3 cellular contexts compared by ENCODE assay signal in the genomic region with DNA sequence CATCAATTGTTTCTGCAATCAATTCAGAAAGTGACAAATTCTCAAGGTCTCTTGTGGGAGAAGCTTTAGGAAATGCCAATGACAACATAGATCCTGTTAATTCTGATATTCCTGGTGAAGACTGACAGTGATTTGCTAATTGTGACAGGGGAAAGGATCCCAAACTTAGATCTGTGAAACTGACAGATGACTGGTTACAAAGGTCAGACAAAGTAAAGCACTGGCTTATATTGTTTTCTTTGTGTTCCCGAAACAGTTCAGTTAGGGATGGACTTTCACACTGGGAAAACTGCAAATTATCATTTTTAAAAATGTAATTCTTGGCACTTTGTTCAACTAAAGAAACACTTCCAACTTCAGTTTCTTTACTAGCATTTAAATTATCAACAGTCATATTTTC.
A peak's percentile ranks its signal among the peaks of the same experiment; 100 is the strongest.
TF ChIP-seq lines count a peak whose summit lies in the region.

No MANE protein-coding gene starts in this region.

TF ChIP-seq in GM12891, 5 proteins besides CTCF, POLR2A, EP300 and RAD21 (continued from another document):
- TF ChIP-seq SPI1 (IDR thresholded peaks at IDR 0.05; ENCODE audit: low read depth, low read length) (no peak), PAX5 (IDR thresholded peaks at IDR 0.05; ENCODE audit: insufficient read depth, low read length, severe bottlenecking) (no peak), TAF1 (IDR thresholded peaks at IDR 0.05; ENCODE audit: low read depth, low read length) (no peak), POU2F2 (IDR thresholded peaks at IDR 0.05; ENCODE audit: low read depth, low read length) (no peak)

TF ChIP-seq in endothelial cell of umbilical vein, 7 proteins besides CTCF, POLR2A, EP300 and RAD21:
- TF ChIP-seq EZH2 (IDR thresholded peaks at IDR 0.05; ENCODE audit: borderline replicate concordance, low read depth, low read length, severe bottlenecking) (no peak), GATA2 (IDR thresholded peaks at IDR 0.05; ENCODE audit: insufficient read depth, insufficient read length, low read depth, low read length) (no peak), MYC (IDR thresholded peaks at IDR 0.05; ENCODE audit: low read depth, low read length) (no peak), POLR2AphosphoS5 (IDR thresholded peaks at IDR 0.05; ENCODE audit: insufficient read depth, low read depth, low read length) (no peak), FOS (IDR thresholded peaks at IDR 0.05; ENCODE audit: borderline replicate concordance, insufficient read depth, low read length) (no peak), JUN (IDR thresholded peaks at IDR 0.05; ENCODE audit: borderline replicate concordance, insufficient read depth, insufficient read length, low read depth) (no peak)
- TF ChIP-seq, protein P1, sequence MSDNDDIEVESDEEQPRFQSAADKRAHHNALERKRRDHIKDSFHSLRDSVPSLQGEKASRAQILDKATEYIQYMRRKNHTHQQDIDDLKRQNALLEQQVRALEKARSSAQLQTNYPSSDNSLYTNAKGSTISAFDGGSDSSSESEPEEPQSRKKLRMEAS (IDR thresholded peaks at IDR 0.05; ENCODE audit: insufficient read depth, insufficient read length): no peak

TF ChIP-seq in liver, 16 proteins besides CTCF, POLR2A, EP300 and RAD21 (continued from another document):
- TF ChIP-seq, protein P2, sequence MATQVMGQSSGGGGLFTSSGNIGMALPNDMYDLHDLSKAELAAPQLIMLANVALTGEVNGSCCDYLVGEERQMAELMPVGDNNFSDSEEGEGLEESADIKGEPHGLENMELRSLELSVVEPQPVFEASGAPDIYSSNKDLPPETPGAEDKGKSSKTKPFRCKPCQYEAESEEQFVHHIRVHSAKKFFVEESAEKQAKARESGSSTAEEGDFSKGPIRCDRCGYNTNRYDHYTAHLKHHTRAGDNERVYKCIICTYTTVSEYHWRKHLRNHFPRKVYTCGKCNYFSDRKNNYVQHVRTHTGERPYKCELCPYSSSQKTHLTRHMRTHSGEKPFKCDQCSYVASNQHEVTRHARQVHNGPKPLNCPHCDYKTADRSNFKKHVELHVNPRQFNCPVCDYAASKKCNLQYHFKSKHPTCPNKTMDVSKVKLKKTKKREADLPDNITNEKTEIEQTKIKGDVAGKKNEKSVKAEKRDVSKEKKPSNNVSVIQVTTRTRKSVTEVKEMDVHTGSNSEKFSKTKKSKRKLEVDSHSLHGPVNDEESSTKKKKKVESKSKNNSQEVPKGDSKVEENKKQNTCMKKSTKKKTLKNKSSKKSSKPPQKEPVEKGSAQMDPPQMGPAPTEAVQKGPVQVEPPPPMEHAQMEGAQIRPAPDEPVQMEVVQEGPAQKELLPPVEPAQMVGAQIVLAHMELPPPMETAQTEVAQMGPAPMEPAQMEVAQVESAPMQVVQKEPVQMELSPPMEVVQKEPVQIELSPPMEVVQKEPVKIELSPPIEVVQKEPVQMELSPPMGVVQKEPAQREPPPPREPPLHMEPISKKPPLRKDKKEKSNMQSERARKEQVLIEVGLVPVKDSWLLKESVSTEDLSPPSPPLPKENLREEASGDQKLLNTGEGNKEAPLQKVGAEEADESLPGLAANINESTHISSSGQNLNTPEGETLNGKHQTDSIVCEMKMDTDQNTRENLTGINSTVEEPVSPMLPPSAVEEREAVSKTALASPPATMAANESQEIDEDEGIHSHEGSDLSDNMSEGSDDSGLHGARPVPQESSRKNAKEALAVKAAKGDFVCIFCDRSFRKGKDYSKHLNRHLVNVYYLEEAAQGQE (IDR thresholded peaks at IDR 0.05): peak; percentile 21
- TF ChIP-seq JUND (IDR thresholded peaks at IDR 0.05) (peak in 1 of 2 donors; percentile 11), HNF4G (IDR thresholded peaks at IDR 0.05) (no peak), RXRA (IDR thresholded peaks at IDR 0.05) (peak in 1 of 2 donors; percentile 56), FOXA1 (IDR thresholded peaks at IDR 0.05) (peak; percentile 10), GABPA (IDR thresholded peaks at IDR 0.05 in 1 of 2, conservative IDR thresholded peaks at IDR 0.05 in 1 of 2) (no peak), HNF4A (conservative IDR thresholded peaks at IDR 0.05) (peak; percentile 63 to 79), EGR1 (IDR thresholded peaks at IDR 0.05; ENCODE audit: low read depth in 2 of 2) (no peak)
- TF ChIP-seq, protein P3, sequence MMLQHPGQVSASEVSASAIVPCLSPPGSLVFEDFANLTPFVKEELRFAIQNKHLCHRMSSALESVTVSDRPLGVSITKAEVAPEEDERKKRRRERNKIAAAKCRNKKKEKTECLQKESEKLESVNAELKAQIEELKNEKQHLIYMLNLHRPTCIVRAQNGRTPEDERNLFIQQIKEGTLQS (IDR thresholded peaks at IDR 0.05): no peak
- TF ChIP-seq, protein P4, sequence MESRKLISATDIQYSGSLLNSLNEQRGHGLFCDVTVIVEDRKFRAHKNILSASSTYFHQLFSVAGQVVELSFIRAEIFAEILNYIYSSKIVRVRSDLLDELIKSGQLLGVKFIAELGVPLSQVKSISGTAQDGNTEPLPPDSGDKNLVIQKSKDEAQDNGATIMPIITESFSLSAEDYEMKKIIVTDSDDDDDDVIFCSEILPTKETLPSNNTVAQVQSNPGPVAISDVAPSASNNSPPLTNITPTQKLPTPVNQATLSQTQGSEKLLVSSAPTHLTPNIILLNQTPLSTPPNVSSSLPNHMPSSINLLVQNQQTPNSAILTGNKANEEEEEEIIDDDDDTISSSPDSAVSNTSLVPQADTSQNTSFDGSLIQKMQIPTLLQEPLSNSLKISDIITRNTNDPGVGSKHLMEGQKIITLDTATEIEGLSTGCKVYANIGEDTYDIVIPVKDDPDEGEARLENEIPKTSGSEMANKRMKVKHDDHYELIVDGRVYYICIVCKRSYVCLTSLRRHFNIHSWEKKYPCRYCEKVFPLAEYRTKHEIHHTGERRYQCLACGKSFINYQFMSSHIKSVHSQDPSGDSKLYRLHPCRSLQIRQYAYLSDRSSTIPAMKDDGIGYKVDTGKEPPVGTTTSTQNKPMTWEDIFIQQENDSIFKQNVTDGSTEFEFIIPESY (IDR thresholded peaks at IDR 0.05): no peak
- TF ChIP-seq, protein P1 (IDR thresholded peaks at IDR 0.05): no peak
TF ChIP-seq in liver: peak in this region for 6.
